17 cellular contexts compared by ENCODE assay signal in genomic region chr15:55247766-55248427, GRCh38. TPM values are rescaled to one million over a fixed set of nuclear protein-coding genes. Genes with fewer than 3 reads are reported as not detected.
DNase-seq lines count a peak whose midpoint lies in the region; ATAC-seq and TF ChIP-seq lines count a peak whose summit lies in the region.
"Had no signal": no experiment of that assay in that cellular context is flagged by ENCODE, and none has a peak within 500 bp of the region (broad histone marks: within the 10 kb centered on the region; RNA-seq: fewer than 3 reads in every experiment).

No MANE protein-coding gene starts in this region.

- intact Hi-C loops in spleen (cut with DNase I; ENCODE audit: low total_unique reads) = no loop called here

- no peak for TF ChIP-seq CTCF in NB4 (IDR thresholded peaks at IDR 0.05; ENCODE audit: low read depth, low read length)
- no peak for TF ChIP-seq CTCF in spleen (IDR thresholded peaks at IDR 0.05 in 8 of 11, conservative IDR thresholded peaks at IDR 0.05 in 3 of 11)
- TF ChIP-seq CTCF in osteocyte (IDR thresholded peaks at IDR 0.05) = no peak

- TF ChIP-seq POLR2A in NB4 (IDR thresholded peaks at IDR 0.05; ENCODE audit: extremely low read depth, insufficient read length) (no peak), spleen (IDR thresholded peaks at IDR 0.05) (no peak)

- peaks cover 7 to 89% (median 45%) of the 10 kb centered on the region in 6 donors for H3K4me1 ChIP-seq in spleen

- H3K9me3 Mint-ChIP-seq in central memory CD8-positive, alpha-beta T cell = no peaks in the 10 kb centered on the region
- no peaks in the 10 kb centered on the region for H3K9me3 Mint-ChIP-seq in osteocyte (ENCODE audit: unreplicated experiment)
- H3K9me3 Mint-ChIP-seq: activated T-helper 2 cell treated with anti-CD3 and anti-CD28 coated beads, Interferon-gamma antibody, Interleukin-2, Interleukin-4, amounts not matched to agents 10 μg/mL and 5 μg/mL and 100 μg/mL, durations not matched to agents 14 hours and 24 hours and 36 hours had no signal

- 56 to 90% (median 70%) methylated on average over 7 of the region's 7 CpGs for WGBS in spleen, 5 donors

- peak overlapping the region in 7 of 8 donors; percentile 31 to 87 (median 69) for H3K27ac ChIP-seq in spleen
- H3K27ac ChIP-seq: thoracic aorta had no signal

- peaks cover 4% of the 10 kb centered on the region for H3K36me3 Mint-ChIP-seq in central memory CD8-positive, alpha-beta T cell (ENCODE audit: insufficient read depth)
- H3K36me3 Mint-ChIP-seq in osteocyte (ENCODE audit: unreplicated experiment) = peaks cover 2% of the 10 kb centered on the region

- no peaks in the 10 kb centered on the region for H3K27me3 ChIP-seq in spleen (replicated peaks in 1 of 7)

- peaks cover 62% of the 10 kb centered on the region for H3K4me1 Mint-ChIP-seq in central memory CD8-positive, alpha-beta T cell
- no peaks in the 10 kb centered on the region for H3K4me1 Mint-ChIP-seq in osteocyte (ENCODE audit: unreplicated experiment)

- DNase-seq in activated gamma-delta T cell (lab: John Stamatoyannopoulos, UW) (peak; percentile 15), activated gamma-delta T cell treated with Interleukin-2 at 50 U/mL for 16 hours (no peak), NB4 (ENCODE audit: low read depth) (peak; percentile 79), spleen (peak; percentile 82), osteocyte (ENCODE audit: extremely low spot score, unreplicated experiment) (no peak), inferior parietal cortex (ENCODE audit: extremely low spot score) (no peak)
- no peak for DNase-seq in central memory CD8-positive, alpha-beta T cell (ENCODE audit: low spot score in 2 of 2)
- DNase-seq: head of caudate nucleus, KG1, kidney, NCI-H510A, RPMI8226, T-helper 17 cell had no signal

- peak; percentile 77 for ATAC-seq in central memory CD8-positive, alpha-beta T cell (replicated peaks; ENCODE audit: extremely low read depth, poor library complexity, severe bottlenecking)
- no peak for ATAC-seq in HG02840 (IDR thresholded peaks at IDR 0.05; ENCODE audit: low FRiP score, unreplicated experiment)
- ATAC-seq: T-helper 17 cell had no signal

- H3K27me3 Mint-ChIP-seq in central memory CD8-positive, alpha-beta T cell = no peaks in the 10 kb centered on the region
- H3K27me3 Mint-ChIP-seq in osteocyte (ENCODE audit: unreplicated experiment) = no peaks in the 10 kb centered on the region
- H3K27me3 Mint-ChIP-seq: progenitor cell of endocrine pancreas, T-helper 17 cell had no signal

- no peak overlapping the region for H3K4me3 ChIP-seq in NB4 (ENCODE audit: low read depth, low read length)
- peak overlapping the region in 1 of 8 donors; percentile 19 for H3K4me3 ChIP-seq in spleen
- H3K4me3 ChIP-seq: thoracic aorta had no signal

- H3K36me3 ChIP-seq in spleen = peaks cover 0 to 18% (median 2%) of the 10 kb centered on the region in 6 donors
- H3K36me3 ChIP-seq: thoracic aorta had no signal

- peak overlapping the region; percentile 0 for H3K4me3 Mint-ChIP-seq in central memory CD8-positive, alpha-beta T cell
- no peak overlapping the region for H3K4me3 Mint-ChIP-seq in osteocyte (ENCODE audit: unreplicated experiment)
- H3K4me3 Mint-ChIP-seq: T-helper 17 cell had no signal

- peak overlapping the region; percentile 2 for H3K27ac Mint-ChIP-seq in central memory CD8-positive, alpha-beta T cell (ENCODE audit: low read depth)
- no peak overlapping the region for H3K27ac Mint-ChIP-seq in osteocyte (ENCODE audit: unreplicated experiment)
- H3K27ac Mint-ChIP-seq: activated T-helper 2 cell treated with anti-CD3 and anti-CD28 coated beads, Interferon-gamma antibody, Interleukin-2, Interleukin-4, amounts not matched to agents 10 μg/mL and 5 μg/mL and 100 μg/mL, durations not matched to agents 14 hours and 24 hours and 36 hours; progenitor cell of endocrine pancreas; T-helper 17 cell had no signal

- no peaks in the 10 kb centered on the region for H3K9me3 ChIP-seq in spleen
- H3K9me3 ChIP-seq: thoracic aorta had no signal

RNA-seq across cellular contexts. Expression of gene RAB27A, which starts 41.7 kb away (rescaled TPM):
- total RNA-seq in spleen (10 to 100 TPM; 21.4 to 72.0 (median 44.5) TPM), osteocyte (12.4 and 14.6 TPM in 2 replicates)
- 10 to 100 TPM in 2 of 3 donors, 1 to 10 TPM in 1; 9.4 to 15.1 (median 11.4) TPM for polyA plus RNA-seq in spleen

RNA-seq across cellular contexts. Expression of gene RSL24D1, which starts 51.2 kb away (rescaled TPM):
- total RNA-seq in spleen (10 to 100 TPM; 43.7 to 58.9 (median 54.5) TPM), osteocyte (71.8 and 76.2 TPM in 2 replicates)
- 100 to 1,000 TPM in 1 of 3 donors, 10 to 100 TPM in 2; 72.8 to 103 (median 78.8) TPM for polyA plus RNA-seq in spleen

Comparison
In these comparisons a context has a peak if more than half of its experiments do, and no peak if none do; other contexts are left out.
1. DNase-seq: peak in activated gamma-delta T cell (single experiment), NB4 (single experiment) and spleen (single experiment); none in activated gamma-delta T cell treated with Interleukin-2 at 50 U/mL for 16 hours (single experiment), central memory CD8-positive, alpha-beta T cell (0 of 2), osteocyte (single experiment) and inferior parietal cortex (single experiment).